Comparison of ENCODE assay signal across 27 cellular contexts in the genomic region with DNA sequence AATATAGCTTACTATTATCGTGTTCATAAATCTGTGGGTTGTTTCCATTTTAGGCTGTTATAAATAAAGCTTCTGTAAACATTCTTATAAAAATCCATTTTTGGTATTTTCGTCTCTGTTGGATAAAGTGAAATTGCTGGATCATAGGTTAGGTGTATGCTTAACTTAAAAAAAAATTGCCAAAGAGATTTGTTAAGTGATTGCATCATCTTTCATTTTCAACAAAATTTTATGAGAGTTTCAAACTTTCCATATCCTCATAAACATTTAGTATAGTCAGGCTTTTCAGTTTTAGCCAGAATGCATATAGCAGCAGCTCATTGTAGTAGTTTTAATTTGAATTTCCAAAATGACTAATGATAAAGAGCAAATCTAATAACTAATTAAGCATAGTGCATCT.
"Had no signal": no experiment of that assay in that cellular context is flagged by ENCODE, and none has a peak within 500 bp of the region (broad histone marks: within the 10 kb centered on the region; RNA-seq: fewer than 3 reads in every experiment).

No MANE protein-coding gene starts in this region.

- DNase-seq: colonic mucosa; cortex of kidney; dermis blood vessel endothelial cell; dorsolateral prefrontal cortex; effector CD4-positive, alpha-beta T cell; effector CD8-positive, alpha-beta T cell; effector memory CD4-positive, alpha-beta T cell; effector memory CD8-positive, alpha-beta T cell; endodermal cell; erythroblast; esophagus squamous epithelium; foreskin fibroblast; foreskin keratinocyte; foreskin melanocyte; gastrocnemius medialis; glutamatergic neuron; head of caudate nucleus; heart left ventricle; heart right ventricle had no signal

- H3K4me1 ChIP-seq: colonic mucosa, esophagus muscularis mucosa, esophagus squamous epithelium, foreskin keratinocyte, gastrocnemius medialis, gastroesophageal sphincter, heart left ventricle, heart right ventricle had no signal

- H3K4me3 ChIP-seq: colonic mucosa, coronary artery, dorsolateral prefrontal cortex, esophagus muscularis mucosa, esophagus squamous epithelium, gastrocnemius medialis, gastroesophageal sphincter, heart left ventricle, heart right ventricle had no signal

- H3K27me3 ChIP-seq: colonic mucosa, dorsolateral prefrontal cortex, esophagus muscularis mucosa, esophagus squamous epithelium, foreskin keratinocyte, gastrocnemius medialis, gastroesophageal sphincter, heart left ventricle, heart right ventricle had no signal

- H3K27ac ChIP-seq: colonic mucosa, coronary artery, dorsolateral prefrontal cortex, epithelial cell of prostate, esophagus muscularis mucosa, esophagus squamous epithelium, foreskin keratinocyte, gastrocnemius medialis, gastroesophageal sphincter, heart left ventricle, heart right ventricle had no signal

- ATAC-seq: effector memory CD8-positive, alpha-beta T cell; esophagus mucosa; foreskin keratinocyte; gastrocnemius medialis; gastroesophageal sphincter; heart left ventricle; heart right ventricle had no signal

- FAIRE-seq: colon, endometrium, endothelial cell of umbilical vein had no signal

- H3K36me3 ChIP-seq: colonic mucosa, esophagus muscularis mucosa, esophagus squamous epithelium, gastrocnemius medialis, gastroesophageal sphincter, heart left ventricle, heart right ventricle had no signal

- H3K9me3 ChIP-seq: colonic mucosa, esophagus muscularis mucosa, esophagus squamous epithelium, gastrocnemius medialis, gastroesophageal sphincter had no signal
